ENCODE assay signal across 8 cellular contexts in genomic region chr3:14319654-14320182, GRCh38.
DNase-seq lines count a peak whose midpoint lies in the region; ATAC-seq, FAIRE-seq and TF ChIP-seq lines count a peak whose summit lies in the region.

No MANE protein-coding gene starts in this region.

- no peak for TF ChIP-seq EP300 in GM12878 (IDR thresholded peaks at IDR 0.05; ENCODE audit: borderline replicate concordance in 1 of 2, control insufficient read depth in 1 of 2, low read depth in 2 of 2, low read length in 2 of 2)
- no peak for TF ChIP-seq EP300 in HepG2 (IDR thresholded peaks at IDR 0.05; ENCODE audit: low read depth in 2 of 2, low read length in 2 of 2)
- no peak for TF ChIP-seq EP300 in HepG2 (CRISPR knock-in tag; IDR thresholded peaks at IDR 0.05; ENCODE audit: borderline replicate concordance)

- SMC1A ChIA-PET in GM12878 (lab: Charles Lee; ENCODE audit: uncharacterized antibody, unreplicated experiment), result interaction anchor here (1.2 kb wide), 1 partner anchor 117 kb away, joined by 3 read pairs; no protein-coding TSS in a partner anchor

- no peaks in the 10 kb centered on the region for H4K20me1 ChIP-seq in GM12878 (ENCODE audit: control insufficient read depth, insufficient read depth)
- H4K20me1 ChIP-seq in HepG2 (ENCODE audit: insufficient read depth, low read length), result no peaks in the 10 kb centered on the region

- H3K4me2 ChIP-seq in GM12878 (ENCODE audit: control insufficient read depth, insufficient read depth) (peak overlapping the region; percentile 76), HepG2 (ENCODE audit: low read depth, low read length) (peak overlapping the region; percentile 68)

- H3K27me3 ChIP-seq in GM12878 (replicated peaks in 1 of 2; ENCODE audit: control insufficient read depth in 2 of 2, insufficient read depth in 2 of 2, low read length in 1 of 2) (no peaks in the 10 kb centered on the region), HepG2 (ENCODE audit: control insufficient read depth in 1 of 2, insufficient read depth in 2 of 2, low read length in 2 of 2) (peaks cover 0 to 7% of the 10 kb centered on the region in 2 experiments; a peak in 2 of 5 replicates)

- H3K4me1 ChIP-seq in GM12878 (ENCODE audit: control insufficient read depth, insufficient read depth, low read length) (peaks cover 3% of the 10 kb centered on the region; the same call in 1 of the 2 replicates), HepG2 (ENCODE audit: insufficient read depth, low read length) (peaks cover 49% of the 10 kb centered on the region)

- DNase-seq in CMK (ENCODE audit: low read depth) (peak; percentile 81), NCI-H69 (lab: John Stamatoyannopoulos, UW) (peak; percentile 51), GM12878 (ENCODE audit: low read depth, low spot score) (peak; percentile 72), HepG2 (ENCODE audit: low spot score) (peak; percentile 80), coronary artery (ENCODE audit: low spot score) (no peak), COR-L47 (lab: John Stamatoyannopoulos, UW) (no peak)

- ATAC-seq in GM18861 (IDR thresholded peaks at IDR 0.05; ENCODE audit: unreplicated experiment) (peak; percentile 91), HG03025 (IDR thresholded peaks at IDR 0.05; ENCODE audit: low FRiP score, unreplicated experiment) (peak; percentile 95), GM12878 (peak; percentile 99), HepG2 (peak; percentile 85)

- no peak for TF ChIP-seq RAD21 in GM12878 (IDR thresholded peaks at IDR 0.05; ENCODE audit: insufficient read depth, low read depth, low read length)
- no peak for TF ChIP-seq RAD21 in HepG2 (CRISPR knock-in tag; IDR thresholded peaks at IDR 0.05)

- TF ChIP-seq POLR2A in GM12878 (IDR thresholded peaks at IDR 0.05; ENCODE audit: low read depth, low read length) (no peak), HepG2 (IDR thresholded peaks at IDR 0.05; ENCODE audit: insufficient read depth in 1 of 2, low read depth in 2 of 2, low read length in 2 of 2) (peak in 1 of 2 experiments; percentile 58; a peak in 1 of 4 replicates)

- H3K9ac ChIP-seq in GM12878 (ENCODE audit: control insufficient read depth, insufficient read depth, low read length) (no peak overlapping the region), HepG2 (ENCODE audit: insufficient read depth, low read depth, low read length) (0 out of 2 replicates have a peak overlapping the region, but pooled peaks have one; percentile 31)

- RAD21 ChIA-PET in GM12878 (lab: Charles Lee; ENCODE audit: unreplicated experiment), result no interaction called here

- H3K36me3 ChIP-seq in GM12878 (ENCODE audit: control insufficient read depth in 2 of 2, insufficient read depth in 2 of 2, low read length in 1 of 2), result no peaks in the 10 kb centered on the region
- no peaks in the 10 kb centered on the region for H3K36me3 ChIP-seq in HepG2 (replicated peaks in 1 of 2; ENCODE audit: control insufficient read depth in 1 of 2, insufficient read depth in 2 of 2, low read length in 2 of 2)

- in situ Hi-C loops in GM12878 (cut with MboI) (no loop called here), HepG2 (cut with HindIII; ENCODE audit: extremely low pct_ligation_motif_present, low pct_unique_long_range_greater_than_20kb) (no loop called here)

- H3K9me3 ChIP-seq in GM12878 (replicated peaks; ENCODE audit: control insufficient read depth, insufficient read depth, low read length) (peaks cover 5% of the 10 kb centered on the region), HepG2 (ENCODE audit: low read length) (no peaks in the 10 kb centered on the region)

- WGBS in GM12878 (ENCODE audit: insufficient coverage, insufficient replicate concordance, low lambda C conversion rate, missing lambda C conversion rate), result 33% methylated on average over 3 of the region's 3 CpGs
- WGBS in HepG2 (ENCODE audit: low lambda C conversion rate), result 15% methylated on average over 3 of the region's 3 CpGs

- H3K4me3 ChIP-seq in GM12878, result peak overlapping the region; percentile 47; the same call in 1 of the 2 replicates
- peak overlapping the region; percentile 22 to 48 (median 46); a peak in 4 of 6 replicates for H3K4me3 ChIP-seq in HepG2 (replicated peaks in 1 of 3; ENCODE audit: insufficient read depth in 1 of 3, low read depth in 2 of 3, low read length in 3 of 3)
- no peak overlapping the region for H3K4me3 ChIP-seq in coronary artery

- H3K27ac ChIP-seq in GM12878 (ENCODE audit: control insufficient read depth, insufficient read depth) (peak overlapping the region; percentile 49), HepG2 (ENCODE audit: extremely low read length, insufficient read depth, low read length) (peak overlapping the region; percentile 13), coronary artery (no peak overlapping the region)

- intact Hi-C loops in GM12878 (cut with micrococcal nuclease; ENCODE audit: unreplicated experiment) (no loop called here), HepG2 (cut with micrococcal nuclease; ENCODE audit: unreplicated experiment) (no loop called here)

- POLR2A ChIA-PET in GM12878 (lab: Charles Lee), result no interaction called here
- POLR2A ChIA-PET in HepG2 (lab: Yijun Ruan, JAX), result no interaction called here

- BruUV-seq in GM12878 (replicated peaks; lab: Mats Ljungman, UMichigan), result no TSS peak
- no TSS peak for BruUV-seq in HepG2 (replicated peaks; lab: Mats Ljungman, UMichigan)

- H2AFZ ChIP-seq in GM12878 (ENCODE audit: control insufficient read depth, low read depth, low read length) (peak overlapping the region; percentile 98), HepG2 (ENCODE audit: low read length) (peak overlapping the region; percentile 32)

- TF ChIP-seq CTCF in GM12878 (IDR thresholded peaks at IDR 0.05 in 2 of 3, conservative IDR thresholded peaks at IDR 0.05 in 1 of 3; ENCODE audit: control insufficient read depth in 2 of 3, extremely low read depth in 1 of 3, insufficient read depth in 1 of 3, low read depth in 3 of 3, low read length in 3 of 3) (no peak), HepG2 (CRISPR knock-in tag; IDR thresholded peaks at IDR 0.05) (no peak), coronary artery (IDR thresholded peaks at IDR 0.05) (no peak)

- peak; percentile 72 for FAIRE-seq in GM12878 (lab: Jason Lieb, UNC)
- peak; percentile 88 for FAIRE-seq in HepG2 (lab: Jason Lieb, UNC)

- H3K79me2 ChIP-seq in GM12878 (ENCODE audit: control insufficient read depth, insufficient read depth, low read length) (no peaks in the 10 kb centered on the region), HepG2 (ENCODE audit: insufficient read depth, low read length) (no peaks in the 10 kb centered on the region)

- CTCF ChIA-PET in GM12878 (lab: Yijun Ruan, JAX), result no interaction called here
- CTCF ChIA-PET in HepG2 (lab: Yijun Ruan, JAX; ENCODE audit: low intra/inter-chr PET ratio, low total read pairs), result no interaction called here

TF ChIP-seq in GM12878, 131 proteins besides CTCF, POLR2A, EP300 and RAD21 (continues in another document):
- TF ChIP-seq SPI1 (IDR thresholded peaks at IDR 0.05; ENCODE audit: borderline replicate concordance, insufficient read depth, low read depth, low read length), result peak; percentile 46; the same call in 1 of the 2 replicates
- TF ChIP-seq SIX5 (IDR thresholded peaks at IDR 0.05; ENCODE audit: low read depth, low read length, severe bottlenecking), result peak; percentile 85
- no peak for TF ChIP-seq FOXM1 (IDR thresholded peaks at IDR 0.05; ENCODE audit: low read depth, low read length)
- TF ChIP-seq RAD51 (IDR thresholded peaks at IDR 0.05), result peak; percentile 54; the same call in 1 of the 2 replicates

TF ChIP-seq in HepG2, 621 proteins besides CTCF, POLR2A, EP300 and RAD21 (continues in another document):
- TF ChIP-seq ZHX1 (CRISPR knock-in tag; IDR thresholded peaks at IDR 0.05; ENCODE audit: low read depth) (no peak), ZNF572 (CRISPR knock-in tag; IDR thresholded peaks at IDR 0.05) (0 out of 2 replicates have a peak, but pooled peaks have one; percentile 37), KDM2A (CRISPR knock-in tag; IDR thresholded peaks at IDR 0.05; ENCODE audit: borderline replicate concordance, low read depth) (peak; percentile 39; the same call in 1 of the 2 replicates), KDM3A (CRISPR knock-in tag; IDR thresholded peaks at IDR 0.05; ENCODE audit: low read depth) (no peak), GABPB1 (CRISPR knock-in tag; IDR thresholded peaks at IDR 0.05) (peak; percentile 77), ZNF547 (CRISPR knock-in tag; IDR thresholded peaks at IDR 0.05) (no peak), ZBTB44 (CRISPR knock-in tag; IDR thresholded peaks at IDR 0.05) (no peak), YEATS4 (CRISPR knock-in tag; IDR thresholded peaks at IDR 0.05; ENCODE audit: borderline replicate concordance) (0 out of 2 replicates have a peak, but pooled peaks have one; percentile 31)

Comparison
In these comparisons a context has a peak if more than half of its experiments do, and no peak if none do; other contexts are left out.
1. DNase-seq: peak in CMK (single experiment), NCI-H69 (single experiment), GM12878 (single experiment) and HepG2 (single experiment); none in coronary artery (single experiment) and COR-L47 (single experiment).
2. H3K27ac ChIP-seq: peak in GM12878 (single experiment) and HepG2 (single experiment); none in coronary artery (0 of 2).
3. Peak in every context shown above with its lines, with median percentiles within 50 percentile points of each other: ATAC-seq.